8 cellular contexts compared by ENCODE assay signal in genomic region chr16:75432828-75433731, GRCh38. TPM values are rescaled to one million over a fixed set of nuclear protein-coding genes. Genes with fewer than 3 reads are reported as not detected.
DNase-seq lines count a peak whose midpoint lies in the region; ATAC-seq, FAIRE-seq and TF ChIP-seq lines count a peak whose summit lies in the region.

CFDP1 (minus strand) TSS chr16:75433503; CDS start chr16:75433352, 151 bp downstream.

- TF ChIP-seq CTCF in WI38 (IDR thresholded peaks at IDR 0.05; ENCODE audit: low read depth, low read length) (no peak), bronchial epithelial cell (IDR thresholded peaks at IDR 0.05; ENCODE audit: insufficient read depth, low read length, severe bottlenecking) (no peak), smooth muscle cell (IDR thresholded peaks at IDR 0.05; ENCODE audit: borderline replicate concordance, insufficient read depth, poor library complexity, severe bottlenecking) (no peak)

- H3K9ac ChIP-seq in smooth muscle cell (ENCODE audit: low read depth) = peak within 1 kb of the TSS; percentile 98

- H3K27me3 ChIP-seq in bronchial epithelial cell (ENCODE audit: control insufficient read depth, insufficient read depth, low read length) (no peaks in the 10 kb centered on the region), smooth muscle cell (ENCODE audit: low read depth) (no peaks in the 10 kb centered on the region)

- DNase-seq in ACHN (peak; percentile 97), NCI-H2227 (lab: John Stamatoyannopoulos, UW; ENCODE audit: unreplicated experiment) (peak; percentile 93), bronchial epithelial cell (ENCODE audit: low read depth) (peak; percentile 83), iPS-NIHi7 (ENCODE audit: extremely low spot score) (peak; percentile 98), smooth muscle cell (lab: John Stamatoyannopoulos, UW; ENCODE audit: unreplicated experiment) (peak; percentile 80)

- H3K36me3 ChIP-seq in bronchial epithelial cell (ENCODE audit: control insufficient read depth, insufficient read depth, low read length) = no peaks in the 10 kb centered on the region
- no peaks in the 10 kb centered on the region for H3K36me3 ChIP-seq in smooth muscle cell (ENCODE audit: low read depth)

- under 1% methylated on average over 76 of the region's 85 CpGs for WGBS in smooth muscle cell (ENCODE audit: low lambda C conversion rate)

- H3F3A ChIP-seq in smooth muscle cell (ENCODE audit: low read depth) = no peaks in the 10 kb centered on the region

- peaks cover 52% of the 10 kb centered on the region for H3K79me2 ChIP-seq in smooth muscle cell (ENCODE audit: low read depth)

- in situ Hi-C loops in ACHN (cut with HindIII; ENCODE audit: low pct_ligation_motif_present, low pct_unique_long_range_greater_than_20kb, low sequenced_read_pairs) = no loop called here

- FAIRE-seq in bronchial epithelial cell (lab: Jason Lieb, UNC) = no peak

- H3K4me3 ChIP-seq in WI38 (ENCODE audit: low read depth, low read length) (peak within 1 kb of the TSS; percentile 75), bronchial epithelial cell (ENCODE audit: low read depth, low read length) (peak within 1 kb of the TSS; percentile 81), smooth muscle cell (peak within 1 kb of the TSS; percentile 81)

- H3K4me2 ChIP-seq in smooth muscle cell = peak within 1 kb of the TSS; percentile 90

- H3K9me3 ChIP-seq in smooth muscle cell (replicated peaks; ENCODE audit: low read depth) = no peaks in the 10 kb centered on the region

- peak within 1 kb of the TSS; percentile 97 for H3K27ac ChIP-seq in smooth muscle cell (ENCODE audit: low read depth)

- ATAC-seq in GM18870 (IDR thresholded peaks at IDR 0.05; ENCODE audit: unreplicated experiment) (peak; percentile 83), HG03135 (IDR thresholded peaks at IDR 0.05; ENCODE audit: unreplicated experiment) (peak; percentile 91)

- peaks cover 6% of the 10 kb centered on the region for H3K4me1 ChIP-seq in smooth muscle cell (ENCODE audit: low read depth)

- peaks cover 39% of the 10 kb centered on the region for H4K20me1 ChIP-seq in smooth muscle cell (ENCODE audit: low read depth)

- H2AFZ ChIP-seq in smooth muscle cell (ENCODE audit: low read depth) = peak within 1 kb of the TSS; percentile 92

RNA-seq across cellular contexts. Expression of gene CFDP1, which starts in this region (rescaled TPM):
- total RNA-seq in bronchial epithelial cell = 46.6 and 58.6 TPM in 2 replicates
- 59.0 and 87.3 TPM in 2 replicates for total RNA-seq in smooth muscle cell
- polyA plus RNA-seq in smooth muscle cell = 81.5 and 91.0 TPM in 2 replicates

Comparison
In these comparisons a context has a peak if more than half of its experiments do, and no peak if none do; other contexts are left out.
1. Peak in every context shown above with its lines: DNase-seq, ATAC-seq, H3K4me3 ChIP-seq and H3K27ac ChIP-seq.